ENCODE assay signal across 8 cellular contexts in the genomic region with DNA sequence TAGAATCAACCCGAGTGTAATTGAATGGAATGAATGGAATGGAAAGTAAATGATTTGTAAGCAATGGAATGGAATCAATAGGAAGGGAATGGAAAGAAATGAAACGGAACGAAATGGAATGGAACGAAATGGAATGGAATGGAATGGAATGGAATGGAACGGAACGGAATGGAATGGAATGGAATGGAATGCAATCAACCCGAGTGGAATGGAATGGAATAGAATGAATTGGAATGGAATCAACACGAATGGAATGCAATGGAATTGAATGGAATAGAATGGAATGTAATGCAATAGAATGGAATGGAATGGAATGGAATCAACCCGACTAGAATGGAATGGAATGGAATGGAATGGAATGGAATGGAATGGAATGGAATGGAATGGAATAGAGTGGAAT.
DNase-seq lines count a peak whose midpoint lies in the region; ATAC-seq and TF ChIP-seq lines count a peak whose summit lies in the region.
"Not testable (repeated sequence)": the region's sequence is repeated elsewhere in the genome, so short reads cannot be mapped to it uniquely, and the experiment has no call there.

No MANE protein-coding gene starts in this region.

- not testable (repeated sequence) for H3K27me3 ChIP-seq in heart left ventricle, left lung

- not testable (repeated sequence) for H3K27ac Mint-ChIP-seq in endothelial cell (ENCODE audit: unreplicated experiment)

- H3K4me1 Mint-ChIP-seq in endothelial cell (ENCODE audit: unreplicated experiment) = not testable (repeated sequence)

- peaks cover 23% of the 10 kb centered on the region for H3K27me3 Mint-ChIP-seq in endothelial cell (ENCODE audit: unreplicated experiment)

- H3K4me1 ChIP-seq in heart left ventricle, left lung: not testable (repeated sequence)

- DNase-seq in A172 (ENCODE audit: low spot score) = peak; percentile 40
- DNase-seq in NB4 (ENCODE audit: low read depth) = peak; percentile 31
- not testable (repeated sequence) for DNase-seq in endothelial cell (ENCODE audit: low spot score); heart left ventricle; left lung; omental fat pad (ENCODE audit: low spot score)

- intact Hi-C loops in heart left ventricle (cut with DNase I); left lung (cut with DNase I): not testable (repeated sequence)

- WGBS in heart left ventricle, 4 donors = 66 to 71% (median 67%) methylated on average over 9 of the region's 9 CpGs

- TF ChIP-seq CTCF in NB4 (IDR thresholded peaks at IDR 0.05; ENCODE audit: low read depth, low read length); endothelial cell (IDR thresholded peaks at IDR 0.05; ENCODE audit: unreplicated experiment); heart left ventricle (IDR thresholded peaks at IDR 0.05); left lung (IDR thresholded peaks at IDR 0.05); omental fat pad (IDR thresholded peaks at IDR 0.05): not testable (repeated sequence)

- ATAC-seq in GM18870 (IDR thresholded peaks at IDR 0.05; ENCODE audit: unreplicated experiment) = peak; percentile 32
- peak; percentile 33 for ATAC-seq in HG02763 (IDR thresholded peaks at IDR 0.05; ENCODE audit: unreplicated experiment)
- ATAC-seq in heart left ventricle = peak; percentile 10 to 60 (median 40)
- ATAC-seq in left lung = peak; percentile 52
- peak; percentile 66 for ATAC-seq in omental fat pad (ENCODE audit: low FRiP score)

- peaks cover 32% of the 10 kb centered on the region for H3K36me3 Mint-ChIP-seq in endothelial cell (ENCODE audit: low read depth, unreplicated experiment)

- not testable (repeated sequence) for TF ChIP-seq POLR2A in NB4 (IDR thresholded peaks at IDR 0.05; ENCODE audit: extremely low read depth, insufficient read length); heart left ventricle (IDR thresholded peaks at IDR 0.05)

- H3K36me3 ChIP-seq in heart left ventricle, left lung: not testable (repeated sequence)

- not testable (repeated sequence) for H3K27ac ChIP-seq in heart left ventricle, left lung

- H3K4me3 ChIP-seq in NB4 (ENCODE audit: low read depth, low read length); heart left ventricle; left lung: not testable (repeated sequence)

- peaks cover 0 to 36% (median 5%) of the 10 kb centered on the region in 12 donors for H3K9me3 ChIP-seq in heart left ventricle
- H3K9me3 ChIP-seq in left lung = not testable (repeated sequence)

- H3K9me3 Mint-ChIP-seq in endothelial cell (ENCODE audit: unreplicated experiment) = peaks cover 37% of the 10 kb centered on the region

- peak overlapping the region; percentile 3 for H3K4me3 Mint-ChIP-seq in endothelial cell (ENCODE audit: unreplicated experiment)
